In genomic region chr13:38687246-38688229, GRCh38 we compare ENCODE assay signal across 8 cellular contexts. TPM values are rescaled to one million over a fixed set of nuclear protein-coding genes. Genes with fewer than 3 reads are reported as not detected.
DNase-seq lines count a peak whose midpoint lies in the region; ATAC-seq and TF ChIP-seq lines count a peak whose summit lies in the region.

No MANE protein-coding gene starts in this region.

- no peak overlapping the region for H3K27ac ChIP-seq in breast epithelium
- no peak overlapping the region for H3K27ac ChIP-seq in testis

- H3K4me3 ChIP-seq in breast epithelium (peak overlapping the region; percentile 7 to 69 (median 51)), testis (peak overlapping the region; percentile 22 to 62)

- peak; percentile 50 for ATAC-seq in left colon
- no peak for ATAC-seq in HG03095 (IDR thresholded peaks at IDR 0.05; ENCODE audit: unreplicated experiment)

- TF ChIP-seq POLR2A in breast epithelium (IDR thresholded peaks at IDR 0.05): no peak
- TF ChIP-seq POLR2A in testis (IDR thresholded peaks at IDR 0.05): no peak

- intact Hi-C loops in breast epithelium (cut with DNase I; ENCODE audit: low total_unique reads): no loop called here
- intact Hi-C loops in left colon (cut with DNase I, micrococcal nuclease): no loop called here
- intact Hi-C loops in testis (cut with DNase I; ENCODE audit: low total_unique reads): no loop called here

- no peaks in the 10 kb centered on the region for H3K9me3 ChIP-seq in breast epithelium
- no peaks in the 10 kb centered on the region for H3K9me3 ChIP-seq in testis

- no peaks in the 10 kb centered on the region for H3K36me3 ChIP-seq in breast epithelium
- H3K36me3 ChIP-seq in testis (ENCODE audit: low read depth, missing control alignments): no peaks in the 10 kb centered on the region

- H3K27me3 ChIP-seq in breast epithelium (peaks cover 0 to 15% of the 10 kb centered on the region in 2 donors), testis (no peaks in the 10 kb centered on the region)

- WGBS in testis, 2 donors: 4% methylated on average over 34 of the region's 80 CpGs; no CpG with 5 or more reads in 1 of the 2 donors

- H3K4me1 ChIP-seq in breast epithelium: peaks cover 0 to 7% of the 10 kb centered on the region in 2 donors
- H3K4me1 ChIP-seq in testis: no peaks in the 10 kb centered on the region

- TF ChIP-seq CTCF in breast epithelium (IDR thresholded peaks at IDR 0.05): no peak
- no peak for TF ChIP-seq CTCF in testis (IDR thresholded peaks at IDR 0.05)

- peak; percentile 18 for DNase-seq in NCI-H2227 (lab: John Stamatoyannopoulos, UW; ENCODE audit: unreplicated experiment)
- no peak for DNase-seq in NCI-H2227 treated with DMSO at 0.1 percent for 48 hours (lab: John Stamatoyannopoulos, UW)
- DNase-seq in breast epithelium (ENCODE audit: low spot score in 2 of 2): no peak
- DNase-seq in left colon: peak in 1 of 2 donors; percentile 12
- no peak for DNase-seq in testis
- no peak for DNase-seq in UCSD-AML1 (lab: John Stamatoyannopoulos, UW; ENCODE audit: unreplicated experiment)
- no peak for DNase-seq in NK-92 treated with Interleukin-12 subunit alpha and Interleukin-12 subunit beta, amount 100 ng/mL, for 24 hours (lab: John Stamatoyannopoulos, UW)

RNA-seq across cellular contexts. Expression of gene FREM2, which starts 0.7 kb away (rescaled TPM):
- total RNA-seq in breast epithelium (under 1 TPM; 0.33 to 0.96 (median 0.59) TPM), left colon (under 1 TPM; 0.27 to 0.98 TPM), testis (1 to 10 TPM; 4.4 to 5.5 TPM)
- polyA plus RNA-seq in testis (ENCODE audit: insufficient read depth, low read depth, low replicate concordance): 0.80 TPM
